Comparison of ENCODE assay signal across 2 cellular contexts in the genomic region with DNA sequence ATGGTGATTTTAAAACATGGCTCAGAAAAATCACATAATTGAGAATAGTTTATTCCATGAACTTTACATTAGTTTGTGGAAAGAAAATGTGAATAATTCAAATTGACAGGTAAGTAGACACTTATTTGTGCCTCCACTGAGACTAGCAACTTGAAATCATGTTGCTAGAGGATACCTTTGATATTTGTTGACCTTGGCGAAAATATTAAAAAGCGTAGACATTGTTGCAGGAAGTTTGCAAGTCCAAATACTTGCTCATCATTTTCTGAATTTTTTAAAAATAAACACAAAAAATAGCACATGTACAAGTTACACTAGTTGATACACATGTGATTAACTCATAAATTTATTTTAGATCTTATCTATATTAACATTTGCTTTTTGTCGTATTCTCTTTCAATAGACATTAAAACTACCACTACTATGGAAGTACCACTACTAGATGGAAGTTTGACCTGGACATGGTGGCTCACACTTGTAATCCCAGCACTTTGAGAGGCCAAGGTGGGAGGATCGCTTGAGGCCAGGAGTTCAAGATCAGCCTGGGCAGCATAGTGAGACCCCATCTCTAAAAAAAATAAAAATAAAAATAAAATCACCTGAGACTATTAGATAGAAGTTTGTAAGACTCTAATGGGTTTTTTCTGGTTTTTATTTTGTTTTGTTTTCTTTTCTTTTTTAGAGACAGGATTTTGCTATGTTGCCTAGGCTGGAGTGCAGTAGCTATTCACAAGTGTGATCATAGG.
TF ChIP-seq lines count a peak whose summit lies in the region.

No MANE protein-coding gene starts in this region.

TF ChIP-seq in HepG2, 621 proteins besides CTCF, POLR2A, EP300 and RAD21:
- no peak for TF ChIP-seq BATF2 (CRISPR knock-in tag; IDR thresholded peaks at IDR 0.05)
- TF ChIP-seq ZNF83 (CRISPR knock-in tag; IDR thresholded peaks at IDR 0.05; ENCODE audit: borderline replicate concordance), result no peak
- TF ChIP-seq, protein P1, sequence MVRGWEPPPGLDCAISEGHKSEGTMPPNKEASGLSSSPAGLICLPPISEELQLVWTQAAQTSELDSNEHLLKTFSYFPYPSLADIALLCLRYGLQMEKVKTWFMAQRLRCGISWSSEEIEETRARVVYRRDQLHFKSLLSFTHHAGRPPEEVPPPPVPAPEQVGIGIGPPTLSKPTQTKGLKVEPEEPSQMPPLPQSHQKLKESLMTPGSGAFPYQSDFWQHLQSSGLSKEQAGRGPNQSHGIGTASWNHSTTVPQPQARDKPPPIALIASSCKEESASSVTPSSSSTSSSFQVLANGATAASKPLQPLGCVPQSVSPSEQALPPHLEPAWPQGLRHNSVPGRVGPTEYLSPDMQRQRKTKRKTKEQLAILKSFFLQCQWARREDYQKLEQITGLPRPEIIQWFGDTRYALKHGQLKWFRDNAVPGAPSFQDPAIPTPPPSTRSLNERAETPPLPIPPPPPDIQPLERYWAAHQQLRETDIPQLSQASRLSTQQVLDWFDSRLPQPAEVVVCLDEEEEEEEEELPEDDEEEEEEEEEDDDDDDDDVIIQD (CRISPR knock-in tag; IDR thresholded peaks at IDR 0.05; ENCODE audit: low read depth), result no peak
- no peak for TF ChIP-seq ZNF605 (CRISPR knock-in tag; IDR thresholded peaks at IDR 0.05)
- no peak for TF ChIP-seq ZNF720 (CRISPR knock-in tag; IDR thresholded peaks at IDR 0.05)
- TF ChIP-seq HOXD1 (CRISPR knock-in tag; IDR thresholded peaks at IDR 0.05), result no peak
- TF ChIP-seq ZNF121 (CRISPR knock-in tag; IDR thresholded peaks at IDR 0.05), result peak; percentile 58; the same call in 1 of the 2 replicates
TF ChIP-seq in HepG2: peak in this region for 1.

TF ChIP-seq in K562, 482 proteins besides CTCF, POLR2A, EP300 and RAD21:
- TF ChIP-seq, protein P2, sequence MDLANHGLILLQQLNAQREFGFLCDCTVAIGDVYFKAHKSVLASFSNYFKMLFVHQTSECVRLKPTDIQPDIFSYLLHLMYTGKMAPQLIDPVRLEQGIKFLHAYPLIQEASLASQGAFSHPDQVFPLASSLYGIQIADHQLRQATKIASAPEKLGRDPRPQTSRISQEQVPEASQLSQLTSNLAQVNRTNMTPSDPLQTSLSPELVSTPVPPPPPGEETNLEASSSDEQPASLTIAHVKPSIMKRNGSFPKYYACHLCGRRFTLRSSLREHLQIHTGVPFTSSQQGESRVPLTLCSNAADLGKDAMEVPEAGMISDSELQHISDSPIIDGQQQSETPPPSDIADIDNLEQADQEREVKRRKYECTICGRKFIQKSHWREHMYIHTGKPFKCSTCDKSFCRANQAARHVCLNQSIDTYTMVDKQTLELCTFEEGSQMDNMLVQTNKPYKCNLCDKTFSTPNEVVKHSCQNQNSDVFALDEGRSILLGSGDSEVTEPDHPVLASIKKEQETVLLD (IDR thresholded peaks at IDR 0.05), result no peak
- no peak for TF ChIP-seq ZNF274 (IDR thresholded peaks at IDR 0.05; ENCODE audit: borderline replicate concordance, low read depth, low read length)
- TF ChIP-seq RBM25 (IDR thresholded peaks at IDR 0.05; ENCODE audit: low read depth, low read length, severe bottlenecking), result peak; percentile 59
- TF ChIP-seq ZNF121 (CRISPR knock-in tag; conservative IDR thresholded peaks at IDR 0.05), result peak; percentile 94
TF ChIP-seq in K562: peak in this region for 2.
